1 cellular context compared by ENCODE assay signal in the genomic region with DNA sequence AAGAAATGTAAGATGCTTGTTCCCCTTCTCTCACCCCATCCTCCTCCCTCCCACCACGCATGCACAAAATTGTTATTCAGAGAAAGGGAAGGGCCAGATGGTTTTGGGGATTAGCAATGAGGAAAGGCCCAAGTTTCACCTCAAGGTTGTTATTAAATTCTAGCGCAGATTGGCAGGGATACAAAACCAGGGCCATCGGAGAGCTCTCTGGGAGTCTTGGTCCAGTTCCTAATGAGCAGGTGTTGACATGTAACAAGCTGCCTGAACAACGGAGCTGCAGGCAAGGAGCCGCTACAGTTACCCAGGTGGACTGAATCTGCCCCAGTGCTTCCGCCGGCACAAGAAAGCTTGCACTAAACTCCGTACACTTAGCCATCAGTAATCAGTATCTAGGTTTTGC.
TF ChIP-seq lines count a peak whose summit lies in the region.

No MANE protein-coding gene starts in this region.

TF ChIP-seq in IMR-90, 13 proteins besides CTCF, POLR2A, EP300 and RAD21:
- no peak for TF ChIP-seq FOS (IDR thresholded peaks at IDR 0.05; ENCODE audit: low read depth, low read length)
- no peak for TF ChIP-seq RFX5 (IDR thresholded peaks at IDR 0.05; ENCODE audit: low read depth, low read length)
- TF ChIP-seq MAFK (IDR thresholded peaks at IDR 0.05; ENCODE audit: low read depth, low read length) = no peak
- TF ChIP-seq BHLHE40 (IDR thresholded peaks at IDR 0.05; ENCODE audit: low read depth, low read length) = no peak
- TF ChIP-seq CHD1 (IDR thresholded peaks at IDR 0.05; ENCODE audit: low read depth, low read length) = no peak
- no peak for TF ChIP-seq RCOR1 (IDR thresholded peaks at IDR 0.05; ENCODE audit: insufficient replicate concordance, low read length)
TF ChIP-seq in IMR-90: peak in this region for 0.
